Comparison of ENCODE assay signal across 30 cellular contexts in genomic region chr10:94024407-94024806, GRCh38. TPM values are rescaled to one million over a fixed set of nuclear protein-coding genes. Genes with fewer than 3 reads are reported as not detected.
"Had no signal": no experiment of that assay in that cellular context is flagged by ENCODE, and none has a peak within 500 bp of the region (broad histone marks: within the 10 kb centered on the region; RNA-seq: fewer than 3 reads in every experiment).

No MANE protein-coding gene starts in this region.

- H3K9me3 ChIP-seq: neutrophil, right lobe of liver, thyroid gland had no signal

- H3K27ac Mint-ChIP-seq: naive B cell; natural killer cell treated with Interleukin-12 subunit alpha and Interleukin-12 subunit beta and Interleukin-15 and Interleukin-18, amount 100 ng/mL, for 72 hours; nephron progenitor cell; progenitor cell of endocrine pancreas; stimulated activated effector memory CD8-positive, alpha-beta T cell treated with anti-CD3 and anti-CD28 coated beads, Interleukin-12 subunit alpha, Interleukin-12 subunit beta, amount 100 ng/mL, for 72 hours; stimulated activated naive B cell treated with anti-CD40 and anti-IgM and Interleukin-4, amounts not matched to agents 10 μg/mL and 1 μg/mL and 100 μg/mL, for 72 hours; stimulated activated naive CD8-positive, alpha-beta T cell treated with anti-CD3 and anti-CD28 coated beads, Interleukin-15, Interleukin-2, amounts not matched to agents 100 ng/mL and 50 ng/mL, for 24 hours had no signal

- H3K4me3 Mint-ChIP-seq: naive B cell; naive thymus-derived CD8-positive, alpha-beta T cell; natural killer cell treated with Interleukin-12 subunit alpha and Interleukin-12 subunit beta and Interleukin-15 and Interleukin-18, amount 100 ng/mL, for 72 hours; nephron progenitor cell; neural crest cell; stimulated activated effector memory CD8-positive, alpha-beta T cell treated with anti-CD3 and anti-CD28 coated beads, Interleukin-12 subunit alpha, Interleukin-12 subunit beta, amount 100 ng/mL, for 72 hours; stimulated activated naive B cell treated with anti-CD40 and anti-IgM and Interleukin-4, amounts not matched to agents 10 μg/mL and 1 μg/mL and 100 μg/mL, for 72 hours; stimulated activated naive CD8-positive, alpha-beta T cell treated with anti-CD3 and anti-CD28 coated beads, Interleukin-15, Interleukin-2, amounts not matched to agents 100 ng/mL and 50 ng/mL, for 24 hours had no signal

- H3K4me1 Mint-ChIP-seq: naive B cell; naive thymus-derived CD8-positive, alpha-beta T cell; nephron progenitor cell; neural crest cell; stimulated activated effector memory CD8-positive, alpha-beta T cell treated with anti-CD3 and anti-CD28 coated beads, Interleukin-12 subunit alpha, Interleukin-12 subunit beta, amount 100 ng/mL, for 72 hours; stimulated activated naive B cell treated with anti-CD40 and anti-IgM and Interleukin-4, amounts not matched to agents 10 μg/mL and 1 μg/mL and 100 μg/mL, for 72 hours had no signal

- H3K27me3 Mint-ChIP-seq: progenitor cell of endocrine pancreas had no signal

- H3K36me3 Mint-ChIP-seq: naive B cell; stimulated activated effector memory CD8-positive, alpha-beta T cell treated with anti-CD3 and anti-CD28 coated beads, Interleukin-12 subunit alpha, Interleukin-12 subunit beta, amount 100 ng/mL, for 72 hours; stimulated activated naive B cell treated with anti-CD40 and anti-IgM and Interleukin-4, amounts not matched to agents 10 μg/mL and 1 μg/mL and 100 μg/mL, for 72 hours had no signal

- DNase-seq: naive B cell; naive thymus-derived CD8-positive, alpha-beta T cell; nephron progenitor cell; nucleus accumbens; ovary; posterior cingulate gyrus; psoas muscle; right cardiac atrium; right lobe of liver; sigmoid colon; small intestine; stimulated activated CD4-positive, alpha-beta T cell treated with anti-CD3 and anti-CD28 coated beads, Interleukin-15, amount 100 ng/mL, for 24 hours; stimulated activated CD4-positive, alpha-beta T cell treated with anti-CD3 and anti-CD28 coated beads, Interleukin-2, amount 100 ng/mL, for 24 hours; stimulated activated CD4-positive, alpha-beta T cell treated with anti-CD3 and anti-CD28 coated beads, Interleukin-2, amount 100 ng/mL, for 48 hours; stimulated activated CD4-positive, alpha-beta T cell treated with anti-CD3 and anti-CD28 coated beads, Interleukin-4, amount 100 ng/mL, for 24 hours; stimulated activated naive B cell treated with anti-CD40 and anti-IgM and Interleukin-4, amounts not matched to agents 10 μg/mL and 1 μg/mL and 100 μg/mL, for 72 hours; stimulated activated naive CD4-positive, alpha-beta T cell treated with Interleukin-2 at 50 U/mL for 16 hours; stomach; thyroid gland; trophoblast cell; upper lobe of right lung had no signal

- H3K4me3 ChIP-seq: ovary, psoas muscle, right lobe of liver, sigmoid colon, stomach, thoracic aorta, thyroid gland, upper lobe of right lung, vagina had no signal

- FAIRE-seq: small intestine had no signal

- ATAC-seq: naive thymus-derived CD8-positive, alpha-beta T cell; natural killer cell treated with Interleukin-12 subunit alpha and Interleukin-12 subunit beta and Interleukin-15 and Interleukin-18, amount 100 ng/mL, for 72 hours; psoas muscle; right cardiac atrium; right lobe of liver; stimulated activated effector memory CD8-positive, alpha-beta T cell treated with anti-CD3 and anti-CD28 coated beads, Interleukin-12 subunit alpha, Interleukin-12 subunit beta, amount 100 ng/mL, for 72 hours; stimulated activated naive B cell treated with anti-CD40 and anti-IgM and Interleukin-4, amounts not matched to agents 10 μg/mL and 1 μg/mL and 100 μg/mL, for 72 hours; upper lobe of right lung had no signal

- H3K27ac ChIP-seq: neutrophil, ovary, parathyroid adenoma, psoas muscle, right lobe of liver, sigmoid colon, stomach, thoracic aorta, thyroid gland, upper lobe of right lung, vagina had no signal

- H3K4me1 ChIP-seq: parathyroid adenoma, psoas muscle, right lobe of liver, sigmoid colon, thyroid gland, upper lobe of right lung, vagina had no signal

RNA-seq across cellular contexts. Expression of gene PLCE1, which starts 30.7 kb away (rescaled TPM):
- total RNA-seq: naive thymus-derived CD8-positive, alpha-beta T cell had no signal
